Comparison of ENCODE assay signal across 14 cellular contexts in the genomic region with DNA sequence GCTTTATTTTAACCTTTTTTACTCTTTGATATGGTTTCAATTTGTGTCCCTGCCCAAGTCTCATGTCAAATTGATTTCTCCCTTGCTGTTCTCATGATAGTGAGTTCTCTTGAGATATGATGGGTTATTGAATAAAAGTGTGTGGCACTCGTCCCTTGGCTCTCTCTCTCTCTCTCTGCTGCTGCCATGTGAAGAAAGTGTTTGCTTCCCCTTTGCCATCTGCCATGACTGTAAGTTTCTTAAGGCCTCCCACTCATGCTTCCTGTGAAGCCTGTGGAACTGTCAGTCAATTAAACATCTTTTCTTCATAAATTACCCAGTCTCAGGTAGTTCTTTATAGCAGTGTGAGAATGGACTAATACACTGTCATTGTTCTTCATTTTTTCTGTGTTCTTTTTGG. TPM values are rescaled to one million over a fixed set of nuclear protein-coding genes. Genes with fewer than 3 reads are reported as not detected.
"Had no signal": no experiment of that assay in that cellular context is flagged by ENCODE, and none has a peak within 500 bp of the region (broad histone marks: within the 10 kb centered on the region; RNA-seq: fewer than 3 reads in every experiment).

No MANE protein-coding gene starts in this region.

- H3K9me3 Mint-ChIP-seq: activated CD4-positive, alpha-beta memory T cell treated with anti-CD3 and anti-CD28 coated beads for 36 hours; activated T-cell treated with anti-CD3 and anti-CD28 coated beads, Interleukin-2, amount 50 U/mL, for 4 hours; endodermal cell had no signal

- H3K27ac ChIP-seq: breast epithelium, pancreas, stomach, uterus had no signal

- DNase-seq: activated CD4-positive, alpha-beta memory T cell treated with anti-CD3 and anti-CD28 coated beads for 36 hours; activated gamma-delta T cell; activated T-cell treated with anti-CD3 and anti-CD28 coated beads, Interleukin-2, amount 50 U/mL, for 4 hours; endodermal cell; hypothalamus; kidney glomerular epithelial cell; mesendoderm; pancreas; stimulated activated CD4-positive, alpha-beta T cell treated with anti-CD3 and anti-CD28 coated beads, Interleukin-4, amount 100 ng/mL, for 4 hours; stomach; uterus had no signal

- H3K36me3 ChIP-seq: breast epithelium, pancreas, stomach, uterus had no signal

- H3K27me3 ChIP-seq: breast epithelium, pancreas, stomach, uterus had no signal

- H3K9me3 ChIP-seq: breast epithelium, pancreas, stomach, uterus had no signal

- H3K4me1 Mint-ChIP-seq: endodermal cell had no signal

- H3K27ac Mint-ChIP-seq: activated CD4-positive, alpha-beta memory T cell treated with anti-CD3 and anti-CD28 coated beads for 36 hours; activated naive CD8-positive, alpha-beta T cell; endodermal cell had no signal

- H3K4me3 Mint-ChIP-seq: activated CD4-positive, alpha-beta memory T cell treated with anti-CD3 and anti-CD28 coated beads for 36 hours; activated naive CD8-positive, alpha-beta T cell; activated T-cell treated with anti-CD3 and anti-CD28 coated beads, Interleukin-2, amount 50 U/mL, for 4 hours; endodermal cell had no signal

- H3K36me3 Mint-ChIP-seq: activated CD4-positive, alpha-beta memory T cell treated with anti-CD3 and anti-CD28 coated beads for 36 hours; activated naive CD8-positive, alpha-beta T cell had no signal

- H3K4me3 ChIP-seq: breast epithelium, pancreas, stomach, uterus had no signal

RNA-seq across cellular contexts. Expression of gene LIN28B, which starts 48.5 kb away (rescaled TPM):
- total RNA-seq: activated CD4-positive, alpha-beta memory T cell treated with anti-CD3 and anti-CD28 coated beads for 36 hours; breast epithelium; chondrocyte; stomach had no signal
